Comparison of ENCODE assay signal across 24 cellular contexts in genomic region chr7:156589808-156590207, GRCh38.
"Had no signal": no experiment of that assay in that cellular context is flagged by ENCODE, and none has a peak within 500 bp of the region (broad histone marks: within the 10 kb centered on the region; RNA-seq: fewer than 3 reads in every experiment).

No MANE protein-coding gene starts in this region.

- H3K4me1 Mint-ChIP-seq: activated B cell treated with CpG ODN at 0.5 μM for 24 hours; activated CD4-positive, alpha-beta T cell treated with anti-CD3 and anti-CD28 coated beads, Interleukin-2, amount 10 ng/mL, durations not matched to agents 24 days and 14 days; T-helper 17 cell had no signal

- H3K27me3 ChIP-seq: MG63, SJSA1 had no signal

- H3K36me3 ChIP-seq: MG63, SJSA1 had no signal

- H3K9me3 ChIP-seq: MG63, SJSA1 had no signal

- FAIRE-seq: astrocyte had no signal

- H3K27ac Mint-ChIP-seq: activated B cell treated with CpG ODN at 0.5 μM for 24 hours; activated CD4-positive, alpha-beta memory T cell treated with anti-CD3 and anti-CD28 coated beads for 36 hours; activated CD4-positive, alpha-beta T cell treated with anti-CD3 and anti-CD28 coated beads, Interleukin-2, amount 10 ng/mL, durations not matched to agents 24 days and 14 days; activated naive CD8-positive, alpha-beta T cell; brain; T-helper 17 cell had no signal

- ATAC-seq: activated T-cell treated with anti-CD3 and anti-CD28 coated beads, Interleukin-2, amount 50 U/mL, for 4 hours; T-helper 17 cell had no signal

- H3K36me3 Mint-ChIP-seq: brain had no signal

- H3K4me3 ChIP-seq: MG63, SJSA1 had no signal

- H3K4me1 ChIP-seq: SJSA1 had no signal

- H3K27ac ChIP-seq: SJSA1 had no signal

- DNase-seq: activated B cell treated with CpG ODN at 0.5 μM for 24 hours; activated CD4-positive, alpha-beta memory T cell treated with anti-CD3 and anti-CD28 coated beads for 36 hours; activated CD4-positive, alpha-beta T cell treated with anti-CD3 and anti-CD28 coated beads for 1 hour; activated CD4-positive, alpha-beta T cell treated with anti-CD3 and anti-CD28 coated beads, Interleukin-2, amount 10 ng/mL, durations not matched to agents 24 days and 14 days; activated CD8-positive, alpha-beta memory T cell treated with anti-CD3 and anti-CD28 coated beads for 24 hours; activated effector memory CD4-positive, alpha-beta T cell treated with anti-CD3 and anti-CD28 coated beads, Interleukin-2, amount 50 U/mL, for 16 hours; activated naive CD4-positive, alpha-beta T cell treated with Interleukin-2 at 50 U/mL for 16 hours; activated T-cell treated with anti-CD3 and anti-CD28 coated beads, Interleukin-2, amount 50 U/mL, for 4 hours; MG63; MV-4-11; NCI-H1092 treated with DMSO at 0.1 percent for 48 hours; NCI-H1417 treated with DMSO at 0.1 percent for 48 hours; NCI-H1694 treated with DMSO at 0.1 percent for 48 hours; NCI-H2029 treated with DMSO at 0.1 percent for 48 hours; NCI-H446 treated with DMSO at 0.1 percent for 48 hours; NCI-H526 treated with DMSO at 0.1 percent for 48 hours; NCI-H82; SHP77; T-helper 17 cell; T-helper 9 cell had no signal

- H3K4me3 Mint-ChIP-seq: activated B cell treated with CpG ODN at 0.5 μM for 24 hours; activated CD4-positive, alpha-beta memory T cell treated with anti-CD3 and anti-CD28 coated beads for 36 hours; activated CD4-positive, alpha-beta T cell treated with anti-CD3 and anti-CD28 coated beads, Interleukin-2, amount 10 ng/mL, durations not matched to agents 24 days and 14 days; activated naive CD8-positive, alpha-beta T cell; activated T-cell treated with anti-CD3 and anti-CD28 coated beads, Interleukin-2, amount 50 U/mL, for 4 hours; brain; T-helper 17 cell had no signal
